ENCODE assay signal across 12 cellular contexts in the genomic region with DNA sequence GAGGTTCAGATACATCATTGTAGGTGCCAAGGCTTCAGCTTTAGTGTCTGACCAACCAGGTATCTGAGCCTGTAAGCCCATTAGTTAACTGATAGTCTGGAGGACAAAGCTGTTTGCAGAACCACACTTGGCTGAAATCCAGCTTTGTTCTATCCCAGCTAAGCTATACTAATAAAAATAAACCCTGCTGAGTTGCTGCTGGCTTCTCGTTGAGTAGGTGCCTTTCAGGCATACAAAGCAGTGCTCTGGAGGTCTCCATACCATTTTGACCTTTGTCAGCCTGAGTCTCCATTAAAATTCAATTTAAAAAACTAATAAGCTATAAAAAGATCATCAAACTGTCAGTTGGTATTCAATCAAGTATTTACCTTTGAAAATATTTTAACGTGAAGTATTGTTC. TPM values are rescaled to one million over a fixed set of nuclear protein-coding genes. Genes with fewer than 3 reads are reported as not detected.
A peak's percentile ranks its signal among the peaks of the same experiment; 100 is the strongest.
DNase-seq lines count a peak whose midpoint lies in the region; ATAC-seq and TF ChIP-seq lines count a peak whose summit lies in the region.
"Had no signal": no experiment of that assay in that cellular context is flagged by ENCODE, and none has a peak within 500 bp of the region (broad histone marks: within the 10 kb centered on the region; RNA-seq: fewer than 3 reads in every experiment).

No MANE protein-coding gene starts in this region.

- TF ChIP-seq CTCF in cardiac fibroblast (IDR thresholded peaks at IDR 0.05; ENCODE audit: low read depth, low read length) (no peak), retinal pigment epithelial cell (conservative IDR thresholded peaks at IDR 0.05; ENCODE audit: low read depth, low read length) (no peak)
- no peak for TF ChIP-seq CTCF in CD8-positive, alpha-beta T cell (IDR thresholded peaks at IDR 0.05)

- no peak overlapping the region for H3K27ac Mint-ChIP-seq in CD8-positive, alpha-beta T cell
- H3K27ac Mint-ChIP-seq in activated T-cell treated with anti-CD3 and anti-CD28 coated beads, Interleukin-2, amount 50 U/mL, for 72 hours = no peak overlapping the region
- H3K27ac Mint-ChIP-seq: activated CD8-positive, alpha-beta T cell treated with anti-CD3 and anti-CD28 coated beads for 36 hours; activated naive CD8-positive, alpha-beta T cell treated with anti-CD3 and anti-CD28 coated beads for 36 hours; natural killer cell had no signal

- peaks cover 8% of the 10 kb centered on the region for H3K36me3 Mint-ChIP-seq in CD8-positive, alpha-beta T cell
- H3K36me3 Mint-ChIP-seq in activated T-cell treated with anti-CD3 and anti-CD28 coated beads, Interleukin-2, amount 50 U/mL, for 72 hours (ENCODE audit: insufficient read depth in 2 of 2) = peaks cover 8 to 12% of the 10 kb centered on the region in 2 donors
- H3K36me3 Mint-ChIP-seq: natural killer cell had no signal

- peaks cover 3% of the 10 kb centered on the region for H3K4me1 Mint-ChIP-seq in CD8-positive, alpha-beta T cell (ENCODE audit: low read depth)
- no peaks in the 10 kb centered on the region for H3K4me1 Mint-ChIP-seq in activated T-cell treated with anti-CD3 and anti-CD28 coated beads, Interleukin-2, amount 50 U/mL, for 72 hours (ENCODE audit: low read depth)

- H3K4me1 ChIP-seq in CD8-positive, alpha-beta T cell (ENCODE audit: insufficient read depth, low read length) = no peaks in the 10 kb centered on the region

- peaks cover under 1% of the 10 kb centered on the region for H3K9me3 Mint-ChIP-seq in CD8-positive, alpha-beta T cell
- peaks cover 0 to 5% of the 10 kb centered on the region in 2 donors for H3K9me3 Mint-ChIP-seq in activated T-cell treated with anti-CD3 and anti-CD28 coated beads, Interleukin-2, amount 50 U/mL, for 72 hours
- H3K9me3 Mint-ChIP-seq: activated CD8-positive, alpha-beta T cell treated with anti-CD3 and anti-CD28 coated beads for 36 hours had no signal

- no peaks in the 10 kb centered on the region for H3K36me3 ChIP-seq in CD8-positive, alpha-beta T cell (ENCODE audit: insufficient read depth, low read length)

- no peaks in the 10 kb centered on the region for H3K27me3 Mint-ChIP-seq in CD8-positive, alpha-beta T cell (ENCODE audit: low read depth)
- no peaks in the 10 kb centered on the region for H3K27me3 Mint-ChIP-seq in activated T-cell treated with anti-CD3 and anti-CD28 coated beads, Interleukin-2, amount 50 U/mL, for 72 hours (ENCODE audit: low read depth)
- H3K27me3 Mint-ChIP-seq: activated CD8-positive, alpha-beta T cell treated with anti-CD3 and anti-CD28 coated beads for 36 hours; activated naive CD8-positive, alpha-beta T cell treated with anti-CD3 and anti-CD28 coated beads for 36 hours had no signal

- H3K27ac ChIP-seq in CD8-positive, alpha-beta T cell (ENCODE audit: low read depth, low read length) = no peak overlapping the region
- H3K27ac ChIP-seq: 22Rv1 had no signal

- no peaks in the 10 kb centered on the region for H3K27me3 ChIP-seq in CD8-positive, alpha-beta T cell (ENCODE audit: insufficient read depth, low read length)

- intact Hi-C loops in CD8-positive, alpha-beta T cell (cut with DNase I, micrococcal nuclease) = no loop called here

- DNase-seq in DMS 273 (lab: John Stamatoyannopoulos, UW; ENCODE audit: unreplicated experiment) (peak; percentile 45), DMS 273 treated with DMSO at 0.1 percent for 48 hours (lab: John Stamatoyannopoulos, UW) (no peak), NCI-H2227 (lab: John Stamatoyannopoulos, UW; ENCODE audit: unreplicated experiment) (peak; percentile 84), cardiac fibroblast (ENCODE audit: low read depth in 2 of 2) (peak; percentile 43 to 54), retinal pigment epithelial cell (ENCODE audit: low read depth) (peak; percentile 69)
- no peak for DNase-seq in CD8-positive, alpha-beta T cell
- no peak for DNase-seq in activated T-cell treated with anti-CD3 and anti-CD28 coated beads, Interleukin-2, amount 50 U/mL, for 72 hours
- DNase-seq: activated CD8-positive, alpha-beta T cell treated with anti-CD3 and anti-CD28 coated beads for 36 hours; activated naive CD8-positive, alpha-beta T cell treated with anti-CD3 and anti-CD28 coated beads for 36 hours; natural killer cell had no signal

- CTCF ChIA-PET in CD8-positive, alpha-beta T cell (lab: Charles Lee) = no interaction called here

- H3K4me3 Mint-ChIP-seq in CD8-positive, alpha-beta T cell = no peak overlapping the region
- H3K4me3 Mint-ChIP-seq in activated T-cell treated with anti-CD3 and anti-CD28 coated beads, Interleukin-2, amount 50 U/mL, for 72 hours = no peak overlapping the region
- H3K4me3 Mint-ChIP-seq: activated CD8-positive, alpha-beta T cell treated with anti-CD3 and anti-CD28 coated beads for 36 hours; activated naive CD8-positive, alpha-beta T cell treated with anti-CD3 and anti-CD28 coated beads for 36 hours; natural killer cell had no signal

- POLR2A ChIA-PET in CD8-positive, alpha-beta T cell (lab: Charles Lee) = no interaction called here

- no peaks in the 10 kb centered on the region for H3K9me3 ChIP-seq in CD8-positive, alpha-beta T cell (ENCODE audit: low read length)

- ATAC-seq in GM18511 (IDR thresholded peaks at IDR 0.05; ENCODE audit: unreplicated experiment) = no peak
- ATAC-seq in CD8-positive, alpha-beta T cell = no peak
- no peak for ATAC-seq in activated T-cell treated with anti-CD3 and anti-CD28 coated beads, Interleukin-2, amount 50 U/mL, for 72 hours (replicated peaks in 1 of 2)
- ATAC-seq: activated CD8-positive, alpha-beta T cell treated with anti-CD3 and anti-CD28 coated beads for 36 hours; natural killer cell had no signal

- H3K4me3 ChIP-seq in cardiac fibroblast (replicated peaks in 1 of 2; ENCODE audit: low read depth in 2 of 2, low read length in 2 of 2) = no peak overlapping the region
- no peak overlapping the region for H3K4me3 ChIP-seq in retinal pigment epithelial cell (ENCODE audit: low read length)
- H3K4me3 ChIP-seq in CD8-positive, alpha-beta T cell (ENCODE audit: low read depth, low read length) = no peak overlapping the region

RNA-seq across cellular contexts. Expression of gene CDCA7L, which starts 22.0 kb away (rescaled TPM):
- total RNA-seq in CD8-positive, alpha-beta T cell = 10 to 100 TPM; 18.4 to 24.7 TPM
- total RNA-seq in activated T-cell treated with anti-CD3 and anti-CD28 coated beads, Interleukin-2, amount 50 U/mL, for 72 hours = 10 to 100 TPM; 35.1 to 49.1 TPM

Comparison
In these comparisons a context has a peak if more than half of its experiments do, and no peak if none do; other contexts are left out.
1. DNase-seq: peak in DMS 273 (single experiment), NCI-H2227 (single experiment), cardiac fibroblast (2 of 2) and retinal pigment epithelial cell (single experiment); none in DMS 273 treated with DMSO at 0.1 percent for 48 hours (single experiment), CD8-positive, alpha-beta T cell (0 of 7) and activated T-cell treated with anti-CD3 and anti-CD28 coated beads, Interleukin-2, amount 50 U/mL, for 72 hours (0 of 2).